In genomic region chr4:7326306-7326692, GRCh38 we compare ENCODE assay signal across 17 cellular contexts.
"Had no signal": no experiment of that assay in that cellular context is flagged by ENCODE, and none has a peak within 500 bp of the region (broad histone marks: within the 10 kb centered on the region; RNA-seq: fewer than 3 reads in every experiment).

No MANE protein-coding gene starts in this region.

- H3K4me1 Mint-ChIP-seq: naive B cell had no signal

- H3K4me1 ChIP-seq: breast epithelium, prostate gland had no signal

- H3K9me3 Mint-ChIP-seq: dendritic cell treated with granulocyte-macrophage colony-stimulating factor and Interleukin-4, amounts not matched to agents 40 ng/mL and 50 ng/mL, for 4 days; effector memory CD8-positive, alpha-beta T cell had no signal

- H3K27ac Mint-ChIP-seq: activated CD8-positive, alpha-beta T cell treated with anti-CD3 and anti-CD28 coated beads, Interleukin-2, amount 10 ng/mL, durations not matched to agents 7 days and 5 days; activated naive CD4-positive, alpha-beta T cell treated with anti-CD3 and anti-CD28 coated beads, Interleukin-2, amount 50 U/mL, for 72 hours; dendritic cell treated with granulocyte-macrophage colony-stimulating factor and Interleukin-4, amounts not matched to agents 40 ng/mL and 50 ng/mL, for 4 days; naive B cell had no signal

- H3K27me3 ChIP-seq: breast epithelium, ovary, tibial artery had no signal

- H3K27ac ChIP-seq: breast epithelium, ovary, prostate gland, spleen, tibial artery had no signal

- DNase-seq: activated CD4-positive, alpha-beta T cell treated with anti-CD3 and anti-CD28 coated beads, Interleukin-2, amount 50 U/mL, for 1 hour; activated CD8-positive, alpha-beta T cell treated with anti-CD3 and anti-CD28 coated beads, Interleukin-2, amount 10 ng/mL, durations not matched to agents 7 days and 5 days; effector memory CD8-positive, alpha-beta T cell; foreskin melanocyte; naive B cell; stimulated activated CD4-positive, alpha-beta T cell treated with anti-CD3 and anti-CD28 coated beads, Interleukin-4, amount 100 ng/mL, for 1 hour; stimulated activated naive CD4-positive, alpha-beta T cell treated with Interleukin-2 at 50 U/mL for 16 hours had no signal

- H3K4me3 Mint-ChIP-seq: activated CD8-positive, alpha-beta T cell treated with anti-CD3 and anti-CD28 coated beads, Interleukin-2, amount 10 ng/mL, durations not matched to agents 7 days and 5 days; dendritic cell treated with granulocyte-macrophage colony-stimulating factor and Interleukin-4, amounts not matched to agents 40 ng/mL and 50 ng/mL, for 4 days; naive B cell had no signal

- H3K9me3 ChIP-seq: breast epithelium, ovary, prostate gland, tibial artery had no signal

- H3K27me3 Mint-ChIP-seq: naive B cell had no signal

- H3K36me3 Mint-ChIP-seq: naive B cell had no signal

- H3K36me3 ChIP-seq: breast epithelium, ovary, prostate gland, spleen, tibial artery had no signal

- H3K4me3 ChIP-seq: breast epithelium, ovary, prostate gland, spleen, tibial artery had no signal

- ATAC-seq: activated CD4-positive, CD25-positive, alpha-beta regulatory T cell treated with anti-CD3 and anti-CD28 coated beads, Interleukin-2, amount 50 U/mL, for 24 hours; activated CD8-positive, alpha-beta T cell treated with anti-CD3 and anti-CD28 coated beads, Interleukin-2, amount 10 ng/mL, durations not matched to agents 7 days and 5 days; activated naive CD4-positive, alpha-beta T cell treated with anti-CD3 and anti-CD28 coated beads, Interleukin-2, amount 50 U/mL, for 72 hours; effector memory CD8-positive, alpha-beta T cell; esophagus mucosa; SK-N-SH treated with all-trans-retinoic acid at 6 μM for 48 hours had no signal
